ENCODE assay signal across 28 cellular contexts in the genomic region with DNA sequence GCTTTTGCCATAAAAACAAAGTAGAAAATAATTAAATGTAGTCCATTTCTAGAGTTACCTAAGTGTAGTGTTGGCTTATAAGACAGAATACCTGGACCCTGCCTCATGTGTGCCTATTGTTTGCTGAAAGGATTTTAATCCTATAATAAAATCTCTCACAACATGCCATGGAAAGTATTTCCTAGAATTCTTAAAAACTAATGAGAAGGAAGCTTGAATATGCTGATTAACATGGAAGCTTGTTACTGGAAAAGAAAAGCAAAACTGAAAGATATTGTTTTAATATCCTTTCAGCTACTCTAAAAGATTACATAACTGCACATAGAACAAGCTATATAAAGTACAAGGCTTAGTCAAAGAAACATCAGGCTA.
"Had no signal": no experiment of that assay in that cellular context is flagged by ENCODE, and none has a peak within 500 bp of the region (broad histone marks: within the 10 kb centered on the region; RNA-seq: fewer than 3 reads in every experiment).

No MANE protein-coding gene starts in this region.

- ATAC-seq: activated CD4-positive, alpha-beta T cell treated with anti-CD3 and anti-CD28 coated beads for 36 hours; activated T-helper 17 cell treated with anti-CD3 and anti-CD28 coated beads, Interleukin-2, amount 50 U/mL, for 72 hours had no signal

- DNase-seq: activated CD4-positive, alpha-beta memory T cell treated with anti-CD3 and anti-CD28 coated beads, Interleukin-2, amount 10 ng/mL, durations not matched to agents 7 days and 5 days; activated CD4-positive, alpha-beta T cell treated with anti-CD3 and anti-CD28 coated beads for 36 hours; activated CD4-positive, alpha-beta T cell treated with anti-CD3 and anti-CD28 coated beads, Interleukin-2, amount 50 U/mL, for 1 hour; activated CD4-positive, CD25-positive, alpha-beta regulatory T cell; activated gamma-delta T cell; activated naive CD4-positive, alpha-beta T cell treated with anti-CD3 and anti-CD28 coated beads for 36 hours; activated T-cell treated with anti-CD3 and anti-CD28 coated beads for 4 hours; activated T-cell treated with anti-CD3 and anti-CD28 coated beads, Interleukin-2, amount 50 U/mL, for 48 hours; brain microvascular endothelial cell; MG63; MV-4-11; NCI-H1092 treated with DMSO at 0.1 percent for 48 hours; NCI-H1417 treated with DMSO at 0.1 percent for 48 hours; NCI-H1694; NCI-H2029; NCI-H2107; NCI-H345; NCI-H510A; NCI-H526 treated with DMSO at 0.1 percent for 48 hours; Right ventricle myocardium superior; SJCRH30; SK-N-SH; T-helper 1 cell had no signal

- H3K27me3 ChIP-seq: cardiac muscle cell, MG63, SJCRH30 had no signal

- H3K36me3 ChIP-seq: brain microvascular endothelial cell, cardiac muscle cell, MG63, SJCRH30 had no signal

- H3K4me3 ChIP-seq: cardiac muscle cell, MG63, SJCRH30 had no signal

- H3K9me3 Mint-ChIP-seq: activated CD4-positive, alpha-beta memory T cell treated with anti-CD3 and anti-CD28 coated beads, Interleukin-2, amount 10 ng/mL, durations not matched to agents 7 days and 5 days; activated naive CD4-positive, alpha-beta T cell treated with anti-CD3 and anti-CD28 coated beads for 36 hours had no signal

- H3K4me1 ChIP-seq: SJCRH30 had no signal

- H3K4me1 Mint-ChIP-seq: activated CD4-positive, alpha-beta memory T cell treated with anti-CD3 and anti-CD28 coated beads, Interleukin-2, amount 10 ng/mL, durations not matched to agents 7 days and 5 days; activated CD4-positive, alpha-beta T cell treated with anti-CD3 and anti-CD28 coated beads for 36 hours; activated T-helper 17 cell treated with anti-CD3 and anti-CD28 coated beads, Interleukin-2, amount 50 U/mL, for 72 hours had no signal

- H3K9me3 ChIP-seq: MG63, SJCRH30, SK-N-SH had no signal

- H3K36me3 Mint-ChIP-seq: activated naive CD8-positive, alpha-beta T cell had no signal

- H3K9ac ChIP-seq: SK-N-SH had no signal

- H3K4me2 ChIP-seq: SK-N-SH had no signal

- H3K4me3 Mint-ChIP-seq: activated CD4-positive, alpha-beta memory T cell treated with anti-CD3 and anti-CD28 coated beads, Interleukin-2, amount 10 ng/mL, durations not matched to agents 7 days and 5 days; activated CD4-positive, alpha-beta T cell treated with anti-CD3 and anti-CD28 coated beads for 36 hours; activated naive CD4-positive, alpha-beta T cell treated with anti-CD3 and anti-CD28 coated beads for 36 hours; activated naive CD8-positive, alpha-beta T cell; activated T-helper 17 cell treated with anti-CD3 and anti-CD28 coated beads, Interleukin-2, amount 50 U/mL, for 72 hours had no signal

- H3K27ac ChIP-seq: brain microvascular endothelial cell, cardiac muscle cell, RWPE1, SJCRH30, VCaP had no signal

- H3K27ac Mint-ChIP-seq: activated CD4-positive, alpha-beta memory T cell treated with anti-CD3 and anti-CD28 coated beads, Interleukin-2, amount 10 ng/mL, durations not matched to agents 7 days and 5 days; activated CD4-positive, alpha-beta T cell treated with anti-CD3 and anti-CD28 coated beads for 36 hours; activated naive CD4-positive, alpha-beta T cell treated with anti-CD3 and anti-CD28 coated beads for 36 hours; activated naive CD8-positive, alpha-beta T cell; activated T-helper 17 cell treated with anti-CD3 and anti-CD28 coated beads, Interleukin-2, amount 50 U/mL, for 72 hours had no signal
